ENCODE assay signal across 13 cellular contexts in the genomic region with DNA sequence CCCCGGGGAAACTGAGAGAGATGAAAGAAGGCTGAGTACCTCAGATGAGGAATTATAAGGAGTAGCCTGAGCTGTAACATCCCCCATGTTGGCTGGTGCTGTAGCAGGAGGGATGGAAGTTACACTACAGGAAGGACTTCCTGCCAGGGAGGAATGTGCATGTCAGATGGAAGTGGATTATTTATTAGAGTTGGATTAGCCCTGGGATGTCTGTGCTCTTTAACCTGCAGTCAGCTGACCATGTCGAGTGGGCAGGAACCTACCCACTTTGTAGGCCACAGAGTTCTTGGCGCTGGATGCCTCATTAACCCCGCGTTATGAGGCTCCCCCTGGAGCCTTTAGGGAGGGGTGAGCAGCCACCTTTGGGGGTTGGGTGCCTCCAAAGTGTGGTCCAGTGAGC. TPM values are rescaled to one million over a fixed set of nuclear protein-coding genes. Genes with fewer than 3 reads are reported as not detected.
DNase-seq lines count a peak whose midpoint lies in the region; ATAC-seq, FAIRE-seq and TF ChIP-seq lines count a peak whose summit lies in the region.
"Had no signal": no experiment of that assay in that cellular context is flagged by ENCODE, and none has a peak within 500 bp of the region (broad histone marks: within the 10 kb centered on the region; RNA-seq: fewer than 3 reads in every experiment).

No MANE protein-coding gene starts in this region.

- H3K9me3 Mint-ChIP-seq in activated naive CD4-positive, alpha-beta T cell treated with anti-CD3 and anti-CD28 coated beads, Interleukin-2, amount 50 U/mL, for 24 hours: no peaks in the 10 kb centered on the region
- no peaks in the 10 kb centered on the region for H3K9me3 Mint-ChIP-seq in activated naive CD4-positive, alpha-beta T cell treated with anti-CD3 and anti-CD28 coated beads, Interleukin-2, amount 50 U/mL, for 72 hours
- H3K9me3 Mint-ChIP-seq in CD4-positive, alpha-beta memory T cell: peaks cover 0 to 6% (median 0%) of the 10 kb centered on the region in 8 donors

- POLR2A ChIA-PET in CD4-positive, alpha-beta memory T cell (lab: Charles Lee; ENCODE audit: partially characterized antibody): no interaction called here

- H3K4me1 ChIP-seq in RWPE2 (ENCODE audit: insufficient read depth, poor library complexity, severe bottlenecking): peaks cover 10% of the 10 kb centered on the region
- peaks cover 23% of the 10 kb centered on the region for H3K4me1 ChIP-seq in keratinocyte (ENCODE audit: control insufficient read depth, extremely low read depth, insufficient read depth, low read length)
- peaks cover 23 to 44% of the 10 kb centered on the region in 2 donors for H3K4me1 ChIP-seq in thyroid gland
- H3K4me1 ChIP-seq in CD4-positive, alpha-beta memory T cell (ENCODE audit: insufficient read depth, low read length): no peaks in the 10 kb centered on the region

- H3K4me3 Mint-ChIP-seq in activated naive CD4-positive, alpha-beta T cell treated with anti-CD3 and anti-CD28 coated beads, Interleukin-2, amount 50 U/mL, for 24 hours: no peak overlapping the region
- no peak overlapping the region for H3K4me3 Mint-ChIP-seq in CD4-positive, alpha-beta memory T cell

- intact Hi-C loops in thyroid gland (cut with DNase I): no loop called here
- intact Hi-C loops in CD4-positive, alpha-beta memory T cell (cut with micrococcal nuclease): no loop called here

- FAIRE-seq in keratinocyte (lab: Jason Lieb, UNC) (peak; percentile 34), HTR-8/SVneo (lab: Jason Lieb, UNC) (no peak)

- H3K4me2 ChIP-seq in keratinocyte (ENCODE audit: control insufficient read depth, extremely low read depth, insufficient read depth, low read depth, low read length): peak overlapping the region; percentile 91

- H3K27ac ChIP-seq in RWPE2 (ENCODE audit: poor library complexity, severe bottlenecking) (peak overlapping the region; percentile 13), keratinocyte (ENCODE audit: control insufficient read depth, insufficient read depth, low read length) (no peak overlapping the region), thyroid gland (peak overlapping the region; percentile 73 to 85 (median 81))
- H3K27ac ChIP-seq in CD4-positive, alpha-beta memory T cell (ENCODE audit: low read depth, low read length): no peak overlapping the region
- H3K27ac ChIP-seq: SK-N-MC, upper lobe of right lung had no signal

- H3K9me3 ChIP-seq in RWPE2 (ENCODE audit: severe bottlenecking) (no peaks in the 10 kb centered on the region), keratinocyte (ENCODE audit: control insufficient read depth, low read depth, low read length) (no peaks in the 10 kb centered on the region), thyroid gland (no peaks in the 10 kb centered on the region)
- H3K9me3 ChIP-seq in CD4-positive, alpha-beta memory T cell (ENCODE audit: control insufficient read depth in 1 of 2, low read length in 2 of 2): no peaks in the 10 kb centered on the region
- H3K9me3 ChIP-seq: MG63, upper lobe of right lung had no signal

- peak overlapping the region; percentile 72 for H2AFZ ChIP-seq in keratinocyte (ENCODE audit: control insufficient read depth, low read length)

- no peaks in the 10 kb centered on the region for H3K79me2 ChIP-seq in keratinocyte (ENCODE audit: control insufficient read depth, insufficient read depth, low read length)

- 37 to 58% methylated on average over 1 to 5 of the region's 5 CpGs for WGBS in thyroid gland, 2 donors

- H3K4me3 ChIP-seq in RWPE2 (ENCODE audit: severe bottlenecking) (no peak overlapping the region), keratinocyte (ENCODE audit: control insufficient read depth in 2 of 3, extremely low read depth in 1 of 3, insufficient read depth in 2 of 3, low read depth in 1 of 3, low read length in 3 of 3) (no peak overlapping the region), thyroid gland (replicated peaks in 1 of 3) (no peak overlapping the region)
- H3K4me3 ChIP-seq in CD4-positive, alpha-beta memory T cell (ENCODE audit: low read length in 2 of 2): no peak overlapping the region
- H3K4me3 ChIP-seq: MG63, SK-N-MC, upper lobe of right lung had no signal

- CTCF ChIA-PET in CD4-positive, alpha-beta memory T cell (lab: Charles Lee; ENCODE audit: partially characterized antibody): interaction anchor here (1.3 kb wide), 2 partner anchors 72 to 74 kb away, joined by 3 to 6 read pairs; no protein-coding TSS in a partner anchor

- no peak overlapping the region for H3K9ac ChIP-seq in keratinocyte (ENCODE audit: control insufficient read depth, extremely low read depth, insufficient read depth, low read length)

- no peaks in the 10 kb centered on the region for H3K27me3 Mint-ChIP-seq in activated naive CD4-positive, alpha-beta T cell treated with anti-CD3 and anti-CD28 coated beads, Interleukin-2, amount 50 U/mL, for 24 hours
- no peaks in the 10 kb centered on the region for H3K27me3 Mint-ChIP-seq in CD4-positive, alpha-beta memory T cell

- no peaks in the 10 kb centered on the region for H3K36me3 ChIP-seq in RWPE2 (ENCODE audit: low read depth)
- H3K36me3 ChIP-seq in keratinocyte (ENCODE audit: control insufficient read depth in 2 of 2, extremely low read depth in 1 of 2, insufficient read depth in 2 of 2, low read length in 2 of 2): no peaks in the 10 kb centered on the region
- no peaks in the 10 kb centered on the region for H3K36me3 ChIP-seq in thyroid gland
- no peaks in the 10 kb centered on the region for H3K36me3 ChIP-seq in CD4-positive, alpha-beta memory T cell (ENCODE audit: insufficient read depth, low read length)
- H3K36me3 ChIP-seq: MG63, upper lobe of right lung had no signal

- dilution Hi-C loops in keratinocyte (cut with MboI; ENCODE audit: extremely low pct_ligation_motif_present, low sequenced_read_pairs): no loop called here

- no peak for DNase-seq in activated naive CD4-positive, alpha-beta T cell treated with anti-CD3 and anti-CD28 coated beads, Interleukin-2, amount 50 U/mL, for 72 hours (ENCODE audit: low spot score in 2 of 2)
- no peak for DNase-seq in RWPE2 (ENCODE audit: low spot score)
- no peak for DNase-seq in keratinocyte (ENCODE audit: low read depth, low spot score)
- peak; percentile 93 to 95 for DNase-seq in thyroid gland
- DNase-seq in CD4-positive, alpha-beta memory T cell: no peak
- DNase-seq in medulla oblongata (ENCODE audit: extremely low spot score): no peak
- no peak for DNase-seq in HTR-8/SVneo (ENCODE audit: insufficient read length, low spot score)
- DNase-seq: MG63; NCI-H2107; stimulated activated CD4-positive, alpha-beta T cell treated with anti-CD3 and anti-CD28 coated beads, Interleukin-12 subunit alpha, Interleukin-12 subunit beta, amount 100 ng/mL, for 4 hours had no signal

- TF ChIP-seq POLR2A in thyroid gland (IDR thresholded peaks at IDR 0.05): no peak

- no peaks in the 10 kb centered on the region for H4K20me1 ChIP-seq in keratinocyte (ENCODE audit: control insufficient read depth, extremely low read depth, insufficient read depth, low read length)

- no peaks in the 10 kb centered on the region for H3K27me3 ChIP-seq in RWPE2 (ENCODE audit: insufficient read depth, poor library complexity, severe bottlenecking)
- H3K27me3 ChIP-seq in keratinocyte (ENCODE audit: control insufficient read depth, extremely low read depth, insufficient read depth, low read length): peaks cover 2% of the 10 kb centered on the region
- no peaks in the 10 kb centered on the region for H3K27me3 ChIP-seq in thyroid gland
- H3K27me3 ChIP-seq in CD4-positive, alpha-beta memory T cell (ENCODE audit: insufficient read depth, low read length): no peaks in the 10 kb centered on the region
- H3K27me3 ChIP-seq: MG63, upper lobe of right lung had no signal

- peaks cover 16% of the 10 kb centered on the region for H3K4me1 Mint-ChIP-seq in activated naive CD4-positive, alpha-beta T cell treated with anti-CD3 and anti-CD28 coated beads, Interleukin-2, amount 50 U/mL, for 24 hours
- peaks cover 4 to 29% (median 8%) of the 10 kb centered on the region in 4 donors for H3K4me1 Mint-ChIP-seq in CD4-positive, alpha-beta memory T cell

- TF ChIP-seq CTCF in RWPE2 (IDR thresholded peaks at IDR 0.05; ENCODE audit: poor library complexity, severe bottlenecking): no peak
- no peak for TF ChIP-seq CTCF in keratinocyte (optimal IDR thresholded peaks at IDR 0.05 in 1 of 3, IDR thresholded peaks at IDR 0.05 in 1 of 3, conservative IDR thresholded peaks at IDR 0.05 in 1 of 3; ENCODE audit: extremely low read depth in 1 of 3, insufficient read depth in 2 of 3, low read length in 3 of 3)
- TF ChIP-seq CTCF in thyroid gland (IDR thresholded peaks at IDR 0.05): no peak

- no peaks in the 10 kb centered on the region for H3K9me1 ChIP-seq in keratinocyte (ENCODE audit: control insufficient read depth, extremely low read depth, insufficient read depth, low read length)

- no peak for ATAC-seq in activated naive CD4-positive, alpha-beta T cell treated with anti-CD3 and anti-CD28 coated beads, Interleukin-2, amount 50 U/mL, for 72 hours
- no peak for ATAC-seq in RWPE2 (ENCODE audit: low read depth)

- H3K36me3 Mint-ChIP-seq in activated naive CD4-positive, alpha-beta T cell treated with anti-CD3 and anti-CD28 coated beads, Interleukin-2, amount 50 U/mL, for 24 hours: no peaks in the 10 kb centered on the region
- H3K36me3 Mint-ChIP-seq in activated naive CD4-positive, alpha-beta T cell treated with anti-CD3 and anti-CD28 coated beads, Interleukin-2, amount 50 U/mL, for 72 hours: no peaks in the 10 kb centered on the region
- no peaks in the 10 kb centered on the region for H3K36me3 Mint-ChIP-seq in CD4-positive, alpha-beta memory T cell

- H3K27ac Mint-ChIP-seq in activated naive CD4-positive, alpha-beta T cell treated with anti-CD3 and anti-CD28 coated beads, Interleukin-2, amount 50 U/mL, for 24 hours: peak overlapping the region; percentile 71
- H3K27ac Mint-ChIP-seq in activated naive CD4-positive, alpha-beta T cell treated with anti-CD3 and anti-CD28 coated beads, Interleukin-2, amount 50 U/mL, for 72 hours: peak overlapping the region in 1 of 2 donors; percentile 72
- H3K27ac Mint-ChIP-seq in CD4-positive, alpha-beta memory T cell: peak overlapping the region in 3 of 7 donors; percentile 31 to 59 (median 38)

RNA-seq across cellular contexts. Expression of a gene that starts 0.8 kb away (rescaled TPM):
- 10 to 100 TPM; 10.5 to 36.2 TPM for total RNA-seq in activated naive CD4-positive, alpha-beta T cell treated with anti-CD3 and anti-CD28 coated beads, Interleukin-2, amount 50 U/mL, for 72 hours
- 5.7 to 11.0 TPM (median 7.9 TPM) in 3 replicates for polyA plus RNA-seq in keratinocyte
- polyA plus RNA-seq in keratinocyte (2011; ENCODE audit: low read depth): 2.6 TPM
- polyA plus RNA-seq in keratinocyte (2011; cell fraction: cytosol; rRNA removed): 6.8 and 8.9 TPM in 2 replicates
- 8.0 and 11.0 TPM in 2 replicates for polyA plus RNA-seq in keratinocyte (2011; cell fraction: nucleus; rRNA removed)
- polyA plus RNA-seq in keratinocyte (2012; ENCODE audit: low replicate concordance): 9.5 and 9.9 TPM in 2 replicates
- polyA minus RNA-seq in keratinocyte: 12.9 to 22.9 TPM (median 13.7 TPM) in 3 replicates
- 6.1 TPM for polyA minus RNA-seq in keratinocyte (2011; cell fraction: cytosol; rRNA and poly(A)+ RNA removed)
- 5.4 and 10.0 TPM in 2 replicates for polyA minus RNA-seq in keratinocyte (2011; cell fraction: nucleus; rRNA and poly(A)+ RNA removed)
- total RNA-seq in thyroid gland: 10 to 100 TPM; 21.5 to 50.8 (median 37.5) TPM
- total RNA-seq in CD4-positive, alpha-beta memory T cell: 1 to 10 TPM; 1.2 TPM
- 1 to 10 TPM in 1 of 2 donors, under 1 TPM in 1; 0.88 to 1.3 TPM for polyA plus RNA-seq in CD4-positive, alpha-beta memory T cell

RNA-seq across cellular contexts. Expression of a gene that starts 38.1 kb away (rescaled TPM):
- total RNA-seq in activated naive CD4-positive, alpha-beta T cell treated with anti-CD3 and anti-CD28 coated beads, Interleukin-2, amount 50 U/mL, for 72 hours: 100 to 1,000 TPM; 116 to 147 TPM
- polyA plus RNA-seq in keratinocyte: 368 to 551 TPM (median 444 TPM) in 3 replicates
- polyA plus RNA-seq in keratinocyte (2011; ENCODE audit: low read depth): 222 TPM
- 159 and 403 TPM in 2 replicates for polyA plus RNA-seq in keratinocyte (2011; cell fraction: cytosol; rRNA removed)
- 626 and 729 TPM in 2 replicates for polyA plus RNA-seq in keratinocyte (2011; cell fraction: nucleus; rRNA removed)
- 224 and 699 TPM in 2 replicates for polyA plus RNA-seq in keratinocyte (2012; ENCODE audit: low replicate concordance)
- polyA minus RNA-seq in keratinocyte: 328 to 615 TPM (median 504 TPM) in 3 replicates
- 757 TPM for polyA minus RNA-seq in keratinocyte (2011; cell fraction: cytosol; rRNA and poly(A)+ RNA removed)
- 433 and 457 TPM in 2 replicates for polyA minus RNA-seq in keratinocyte (2011; cell fraction: nucleus; rRNA and poly(A)+ RNA removed)
- total RNA-seq in thyroid gland: 100 to 1,000 TPM; 235 to 412 (median 327) TPM
- 10 to 100 TPM; 29.7 to 33.8 TPM for total RNA-seq in CD4-positive, alpha-beta memory T cell
- polyA plus RNA-seq in CD4-positive, alpha-beta memory T cell: 10 to 100 TPM; 19.1 to 47.1 TPM

RNA-seq across cellular contexts. Expression of a gene that starts 41.3 kb away (rescaled TPM):
- total RNA-seq in activated naive CD4-positive, alpha-beta T cell treated with anti-CD3 and anti-CD28 coated beads, Interleukin-2, amount 50 U/mL, for 72 hours: 10 to 100 TPM; 79.1 to 82.1 TPM
- 24.4 to 36.8 TPM (median 25.3 TPM) in 3 replicates for polyA plus RNA-seq in keratinocyte
- polyA plus RNA-seq in keratinocyte (2011; ENCODE audit: low read depth): 14.9 TPM
- 25.5 and 33.8 TPM in 2 replicates for polyA plus RNA-seq in keratinocyte (2011; cell fraction: cytosol; rRNA removed)
- 39.2 and 55.4 TPM in 2 replicates for polyA plus RNA-seq in keratinocyte (2011; cell fraction: nucleus; rRNA removed)
- polyA plus RNA-seq in keratinocyte (2012; ENCODE audit: low replicate concordance): 14.4 and 18.8 TPM in 2 replicates
- polyA minus RNA-seq in keratinocyte: 39.2 to 83.6 TPM (median 39.8 TPM) in 3 replicates
- 18.8 TPM for polyA minus RNA-seq in keratinocyte (2011; cell fraction: cytosol; rRNA and poly(A)+ RNA removed)
- polyA minus RNA-seq in keratinocyte (2011; cell fraction: nucleus; rRNA and poly(A)+ RNA removed): 12.7 and 19.4 TPM in 2 replicates
- 10 to 100 TPM; 14.5 to 19.7 (median 17.7) TPM for total RNA-seq in thyroid gland
- 10 to 100 TPM; 21.2 to 23.3 TPM for total RNA-seq in CD4-positive, alpha-beta memory T cell
- 10 to 100 TPM in 1 of 2 donors, 1 to 10 TPM in 1; 9.8 to 15.3 TPM for polyA plus RNA-seq in CD4-positive, alpha-beta memory T cell

Comparison
In these comparisons a context has a peak if more than half of its experiments do, and no peak if none do; other contexts are left out.
1. DNase-seq: peak in thyroid gland (2 of 2); none in activated naive CD4-positive, alpha-beta T cell treated with anti-CD3 and anti-CD28 coated beads, Interleukin-2, amount 50 U/mL, for 72 hours (0 of 2), RWPE2 (single experiment), keratinocyte (single experiment), CD4-positive, alpha-beta memory T cell (0 of 5), medulla oblongata (single experiment) and HTR-8/SVneo (single experiment).
2. H3K27ac ChIP-seq: peak in RWPE2 (single experiment) and thyroid gland (3 of 3); none in keratinocyte (single experiment) and CD4-positive, alpha-beta memory T cell (single experiment).
3. RNA of a gene that starts 0.8 kb away (total RNA-seq): 21.5 to 50.8 TPM in thyroid gland and 10.5 to 36.2 TPM in activated naive CD4-positive, alpha-beta T cell treated with anti-CD3 and anti-CD28 coated beads, Interleukin-2, amount 50 U/mL, for 72 hours; 1.2 TPM in CD4-positive, alpha-beta memory T cell; every median in the first group is over 4 times any median in the second.